In the genomic region with DNA sequence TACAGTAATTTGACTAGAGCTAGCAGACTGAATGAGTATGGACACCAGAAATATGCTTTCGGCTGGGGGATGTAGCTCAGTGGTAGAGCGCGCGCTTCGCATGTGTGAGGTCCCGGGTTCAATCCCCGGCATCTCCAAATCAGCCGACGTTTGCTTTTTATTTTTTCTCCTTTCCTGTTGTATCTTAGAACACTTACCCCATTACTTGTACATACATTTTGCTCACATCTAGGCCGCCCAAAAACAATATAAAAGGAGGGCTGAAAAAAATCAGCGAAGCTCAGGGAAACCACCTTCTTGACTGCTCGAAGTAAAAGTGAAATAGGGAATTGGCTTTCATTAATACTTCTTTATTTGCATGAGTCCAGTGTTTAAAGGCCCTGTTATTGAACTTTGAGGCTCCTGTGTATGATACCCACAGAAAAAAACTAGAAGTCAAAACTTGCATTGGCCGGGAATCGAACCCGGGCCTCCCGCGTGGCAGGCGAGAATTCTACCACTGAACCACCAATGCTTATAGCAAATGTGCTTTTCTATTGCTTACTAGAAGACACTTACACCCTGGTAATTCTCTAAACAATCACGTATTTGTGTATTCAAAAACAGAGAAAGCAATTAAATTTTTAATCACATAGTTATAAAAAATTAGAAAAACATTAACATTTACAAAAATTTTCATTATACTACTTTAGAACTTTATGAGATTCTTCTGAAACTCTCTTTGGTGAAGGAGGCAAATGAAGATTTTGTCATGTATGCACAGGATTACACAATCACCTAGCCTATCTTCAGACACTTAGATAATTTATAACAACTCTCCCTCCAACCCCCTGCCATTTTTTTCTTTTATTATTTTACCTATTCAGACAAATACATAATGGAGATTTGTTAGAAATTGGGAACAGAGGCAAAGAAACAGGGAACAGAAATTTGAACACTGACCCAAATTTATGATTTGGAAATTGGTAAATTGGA, we compare ENCODE assay signal across 8 cellular contexts. TPM values are rescaled to one million over a fixed set of nuclear protein-coding genes. Genes with fewer than 3 reads are reported as not detected.
DNase-seq lines count a peak whose midpoint lies in the region; ATAC-seq, FAIRE-seq and TF ChIP-seq lines count a peak whose summit lies in the region.

No MANE protein-coding gene starts in this region.

- no peaks in the 10 kb centered on the region for H3K36me3 ChIP-seq in ACC112 (ENCODE audit: insufficient read depth, low read length)
- no peaks in the 10 kb centered on the region for H3K36me3 ChIP-seq in small intestine (ENCODE audit: control insufficient read depth in 2 of 2, insufficient read depth in 2 of 2, low read length in 2 of 2)

- H3K4me3 Mint-ChIP-seq in activated B cell treated with CpG ODN at 0.5 μM for 24 hours, result peak overlapping the region; percentile 96
- peak overlapping the region; percentile 90 to 96 (median 92) for H3K4me3 Mint-ChIP-seq in immature natural killer cell

- DNase-seq in NCI-H2227 (lab: John Stamatoyannopoulos, UW; ENCODE audit: unreplicated experiment) (peak; percentile 91), activated B cell treated with CpG ODN at 0.5 μM for 24 hours (peak; percentile 67), caudate nucleus (lab: John Stamatoyannopoulos, UW) (peak in 57 of 61 donors; percentile 8 to 93 (median 74)), immature natural killer cell (peak; percentile 86 to 88 (median 86)), small intestine (peak; percentile 84)

- no peak for TF ChIP-seq CTCF in activated B cell treated with CpG ODN at 0.5 μM for 24 hours (IDR thresholded peaks at IDR 0.05)

- FAIRE-seq in small intestine (lab: Jason Lieb, UNC), result no peak

- H3K9me3 Mint-ChIP-seq in activated B cell treated with CpG ODN at 0.5 μM for 24 hours, result no peaks in the 10 kb centered on the region
- H3K9me3 Mint-ChIP-seq in immature natural killer cell, result no peaks in the 10 kb centered on the region

- POLR2A ChIA-PET in activated B cell treated with CpG ODN at 0.5 μM for 24 hours (lab: Charles Lee), result interaction anchor here (1.2 to 3.7 kb wide), 6 partner anchors 35 to 137 kb away, joined by 3 to 66 read pairs (median 17); partner anchors contain the start of genes GPD2 and NR4A2

- no peaks in the 10 kb centered on the region for H3K9me3 ChIP-seq in small intestine (ENCODE audit: control insufficient read depth, low read depth)

- H3K27me3 ChIP-seq in ACC112 (ENCODE audit: insufficient read depth, low read length) (no peaks in the 10 kb centered on the region), small intestine (ENCODE audit: control insufficient read depth in 2 of 2, insufficient read depth in 2 of 2, low read length in 2 of 2) (no peaks in the 10 kb centered on the region)

- H3K27ac Mint-ChIP-seq in activated B cell treated with CpG ODN at 0.5 μM for 24 hours (peak overlapping the region; percentile 99), immature natural killer cell (peak overlapping the region; percentile 96 to 99 (median 97))

- peak overlapping the region; percentile 51 for H2AFZ ChIP-seq in ACC112 (ENCODE audit: low read length, unreplicated experiment)

- ATAC-seq in GM18870 (IDR thresholded peaks at IDR 0.05; ENCODE audit: unreplicated experiment), result peak; percentile 80
- ATAC-seq in HG03139 (IDR thresholded peaks at IDR 0.05; ENCODE audit: unreplicated experiment), result peak; percentile 54
- ATAC-seq in activated B cell treated with CpG ODN at 0.5 μM for 24 hours (ENCODE audit: low read depth), result peak; percentile 74

- peaks cover 29% of the 10 kb centered on the region for H3K4me1 Mint-ChIP-seq in activated B cell treated with CpG ODN at 0.5 μM for 24 hours
- H3K4me1 Mint-ChIP-seq in immature natural killer cell, result peaks cover 15 to 23% of the 10 kb centered on the region in 2 donors

- peaks cover 6% of the 10 kb centered on the region for H3K27me3 Mint-ChIP-seq in activated B cell treated with CpG ODN at 0.5 μM for 24 hours
- peaks cover 20 to 23% (median 20%) of the 10 kb centered on the region in 3 donors for H3K27me3 Mint-ChIP-seq in immature natural killer cell (ENCODE audit: low read depth in 3 of 3)

- CTCF ChIA-PET in activated B cell treated with CpG ODN at 0.5 μM for 24 hours (lab: Charles Lee), result interaction anchor here (1.0 to 2.0 kb wide), 7 partner anchors 10 to 189 kb away, joined by 3 to 17 read pairs (median 4); no protein-coding TSS in a partner anchor

- WGBS in small intestine, 3 donors, result 0% methylated on average over 19 of the region's 19 CpGs

- no peaks in the 10 kb centered on the region for H3K79me2 ChIP-seq in ACC112 (ENCODE audit: control insufficient read depth, insufficient read depth, low read length, unreplicated experiment)

- H3K4me3 ChIP-seq in ACC112 (ENCODE audit: low read depth, low read length) (peak overlapping the region; percentile 89), small intestine (ENCODE audit: low read depth in 1 of 2, low read length in 2 of 2) (peak overlapping the region; percentile 40 to 75)

- H3K36me3 Mint-ChIP-seq in activated B cell treated with CpG ODN at 0.5 μM for 24 hours (ENCODE audit: low read depth) (peaks cover 10% of the 10 kb centered on the region), immature natural killer cell (no peaks in the 10 kb centered on the region)

- H3K27ac ChIP-seq in ACC112 (ENCODE audit: low read depth, low read length) (peak overlapping the region; percentile 73), caudate nucleus (ENCODE audit: low read depth, low read length) (peak overlapping the region; percentile 99), small intestine (ENCODE audit: low read depth in 1 of 2, low read length in 1 of 2) (peak overlapping the region; percentile 87 to 90)

- H3K4me1 ChIP-seq in ACC112 (ENCODE audit: control insufficient read depth, insufficient read depth, low read length, unreplicated experiment) (peaks cover 20% of the 10 kb centered on the region), small intestine (ENCODE audit: control insufficient read depth in 2 of 2, insufficient read depth in 1 of 2, low read depth in 1 of 2, low read length in 1 of 2) (peaks cover 0 to 3% of the 10 kb centered on the region in 2 donors)

- intact Hi-C loops in activated B cell treated with CpG ODN at 0.5 μM for 24 hours (cut with micrococcal nuclease), result loop anchor here (1.0 to 10.0 kb wide), 9 partner anchors 30 to 1474 kb away; partner anchors contain the start of genes ACVR1 and GPD2

RNA-seq across cellular contexts. Expression of gene GPD2, which starts 35.2 kb away (rescaled TPM):
- 17.8 and 18.3 TPM in 2 replicates for total RNA-seq in activated B cell treated with CpG ODN at 0.5 μM for 24 hours
- polyA plus RNA-seq in immature natural killer cell (10 to 100 TPM in 1 of 3 donors, 1 to 10 TPM in 2; 5.6 to 13.3 (median 6.5) TPM), small intestine (10 to 100 TPM; 10.5 to 13.8 (median 13.6) TPM)

Comparison
In these comparisons a context has a peak if more than half of its experiments do, and no peak if none do; other contexts are left out.
1. Peak in every context shown above with its lines: DNase-seq, ATAC-seq, H3K4me3 ChIP-seq and H3K27ac ChIP-seq.